ENCODE assay signal across 20 cellular contexts in genomic region chr4:2900701-2901100, GRCh38. TPM values are rescaled to one million over a fixed set of nuclear protein-coding genes. Genes with fewer than 3 reads are reported as not detected.
DNase-seq lines count a peak whose midpoint lies in the region; ATAC-seq, FAIRE-seq and TF ChIP-seq lines count a peak whose summit lies in the region.
"Had no signal": no experiment of that assay in that cellular context is flagged by ENCODE, and none has a peak within 500 bp of the region (broad histone marks: within the 10 kb centered on the region; RNA-seq: fewer than 3 reads in every experiment).

No MANE protein-coding gene starts in this region.

- H3K27me3 ChIP-seq in PC-3 (ENCODE audit: low read length) (no peaks in the 10 kb centered on the region), small intestine (ENCODE audit: control insufficient read depth in 2 of 2, insufficient read depth in 2 of 2, low read length in 2 of 2) (no peaks in the 10 kb centered on the region)
- H3K27me3 ChIP-seq: pancreas, upper lobe of left lung had no signal

- H3K4me2 ChIP-seq in PC-3 (ENCODE audit: low read length), result 0 out of 2 replicates have a peak overlapping the region, but pooled peaks have one; percentile 0

- no peak overlapping the region for H2AFZ ChIP-seq in PC-3 (ENCODE audit: low read length)

- DNase-seq in activated T-cell treated with anti-CD3 and anti-CD28 coated beads, Interleukin-2, amount 50 U/mL, for 24 hours, result no peak
- DNase-seq in activated T-cell treated with anti-CD3 and anti-CD28 coated beads for 4 hours (no peak), PC-3 (no peak), small intestine (peak; percentile 59)
- no peak for DNase-seq in central memory CD8-positive, alpha-beta T cell (ENCODE audit: low spot score in 2 of 2)
- DNase-seq: activated gamma-delta T cell, lower lobe of right lung, NCI-H1417 treated with DMSO at 0.1 percent for 48 hours, NCI-H748 treated with DMSO at 0.1 percent for 48 hours, OCI-M1, pancreas, SIG-M5, upper lobe of left lung had no signal

- H3K27ac Mint-ChIP-seq in activated T-cell treated with anti-CD3 and anti-CD28 coated beads, Interleukin-2, amount 50 U/mL, for 24 hours, result peak overlapping the region; percentile 56
- H3K27ac Mint-ChIP-seq in central memory CD8-positive, alpha-beta T cell (ENCODE audit: low read depth), result peak overlapping the region; percentile 35

- H3K27ac ChIP-seq in PC-3 (ENCODE audit: low read length) (no peak overlapping the region), small intestine (ENCODE audit: low read depth in 1 of 2, low read length in 1 of 2) (no peak overlapping the region)
- H3K27ac ChIP-seq: C4-2B, lower lobe of right lung, pancreas had no signal

- H3K36me3 ChIP-seq in PC-3 (ENCODE audit: low read depth, low read length) (peaks cover 6% of the 10 kb centered on the region), small intestine (ENCODE audit: control insufficient read depth in 2 of 2, insufficient read depth in 2 of 2, low read length in 2 of 2) (peaks cover 22 to 25% of the 10 kb centered on the region in 2 donors)

- H3K9me3 ChIP-seq in PC-3 (ENCODE audit: low read length), result no peaks in the 10 kb centered on the region
- H3K9me3 ChIP-seq in small intestine (ENCODE audit: control insufficient read depth, low read depth), result no peaks in the 10 kb centered on the region
- H3K9me3 ChIP-seq: lower lobe of right lung, pancreas, upper lobe of left lung had no signal

- H3K9me2 ChIP-seq in PC-3 (replicated peaks; ENCODE audit: low read length), result no peaks in the 10 kb centered on the region

- H3K79me2 ChIP-seq in PC-3 (ENCODE audit: low read length), result no peaks in the 10 kb centered on the region

- no TSS peak for BruUV-seq in PC-3 (replicated peaks; lab: Mats Ljungman, UMichigan)

- 75 to 87% (median 79%) methylated on average over 7 of the region's 7 CpGs for WGBS in small intestine, 3 donors

- H3K4me3 ChIP-seq in PC-3 (ENCODE audit: low read length), result no peak overlapping the region
- H3K4me3 ChIP-seq in small intestine (ENCODE audit: low read depth in 1 of 2, low read length in 2 of 2), result no peak overlapping the region
- H3K4me3 ChIP-seq: lower lobe of right lung, pancreas, upper lobe of left lung had no signal

- no peaks in the 10 kb centered on the region for H3F3A ChIP-seq in PC-3 (ENCODE audit: low read length, unreplicated experiment)

- intact Hi-C loops in PC-3 (cut with micrococcal nuclease), result loop anchor here (10.0 kb wide), 1 partner anchor 56 kb away; the partner anchor contains the start of gene ADD1

- H3K9ac ChIP-seq in PC-3 (ENCODE audit: low read length), result no peak overlapping the region

- POLR2A ChIA-PET in PC-3 (lab: Charles Lee; ENCODE audit: unreplicated experiment), result no interaction called here

- CTCF ChIA-PET in PC-3 (lab: Charles Lee), result no interaction called here

- H3K4me1 ChIP-seq in PC-3 (ENCODE audit: insufficient read depth, low read length) (peaks cover 19% of the 10 kb centered on the region), small intestine (ENCODE audit: control insufficient read depth in 2 of 2, insufficient read depth in 1 of 2, low read depth in 1 of 2, low read length in 1 of 2) (no peaks in the 10 kb centered on the region)
- H3K4me1 ChIP-seq: lower lobe of right lung, upper lobe of left lung had no signal

- H4K20me1 ChIP-seq in PC-3 (ENCODE audit: low read length), result no peaks in the 10 kb centered on the region

- H3K9me3 Mint-ChIP-seq in activated T-cell treated with anti-CD3 and anti-CD28 coated beads, Interleukin-2, amount 50 U/mL, for 24 hours, result no peaks in the 10 kb centered on the region
- H3K9me3 Mint-ChIP-seq in central memory CD8-positive, alpha-beta T cell, result no peaks in the 10 kb centered on the region
- H3K9me3 Mint-ChIP-seq: IgD-negative memory B cell had no signal

- H3K36me3 Mint-ChIP-seq in activated T-cell treated with anti-CD3 and anti-CD28 coated beads, Interleukin-2, amount 50 U/mL, for 24 hours (ENCODE audit: low read depth), result peaks cover 92% of the 10 kb centered on the region
- peaks cover 59% of the 10 kb centered on the region for H3K36me3 Mint-ChIP-seq in central memory CD8-positive, alpha-beta T cell (ENCODE audit: insufficient read depth)

- H3K27me3 Mint-ChIP-seq in activated T-cell treated with anti-CD3 and anti-CD28 coated beads, Interleukin-2, amount 50 U/mL, for 24 hours, result no peaks in the 10 kb centered on the region
- H3K27me3 Mint-ChIP-seq in central memory CD8-positive, alpha-beta T cell, result no peaks in the 10 kb centered on the region
- H3K27me3 Mint-ChIP-seq: IgD-negative memory B cell had no signal

- H3K4me3 Mint-ChIP-seq in activated T-cell treated with anti-CD3 and anti-CD28 coated beads, Interleukin-2, amount 50 U/mL, for 24 hours, result no peak overlapping the region
- H3K4me3 Mint-ChIP-seq in central memory CD8-positive, alpha-beta T cell, result no peak overlapping the region
- H3K4me3 Mint-ChIP-seq: IgD-negative memory B cell had no signal

- FAIRE-seq in small intestine (lab: Jason Lieb, UNC), result no peak
- FAIRE-seq: endometrium, pancreas had no signal

- peaks cover 15% of the 10 kb centered on the region for H3K4me1 Mint-ChIP-seq in activated T-cell treated with anti-CD3 and anti-CD28 coated beads, Interleukin-2, amount 50 U/mL, for 24 hours (ENCODE audit: low read depth)
- H3K4me1 Mint-ChIP-seq in central memory CD8-positive, alpha-beta T cell, result peaks cover 14% of the 10 kb centered on the region

- peak; percentile 29 for ATAC-seq in PC-3
- ATAC-seq in central memory CD8-positive, alpha-beta T cell (replicated peaks; ENCODE audit: extremely low read depth, poor library complexity, severe bottlenecking), result no peak
- no peak for ATAC-seq in GM18861 (IDR thresholded peaks at IDR 0.05; ENCODE audit: unreplicated experiment)
- no peak for ATAC-seq in GM21825 (IDR thresholded peaks at IDR 0.05; ENCODE audit: unreplicated experiment)
- ATAC-seq in HG02798 (IDR thresholded peaks at IDR 0.05; ENCODE audit: poor library complexity, unreplicated experiment), result no peak
- ATAC-seq: lower lobe of right lung, sciatic nerve had no signal

- TF ChIP-seq CTCF in PC-3 (conservative IDR thresholded peaks at IDR 0.05; ENCODE audit: low read depth, low read length), result no peak

RNA-seq across cellular contexts. Expression of gene ADD1, which starts 57.1 kb away (rescaled TPM):
- total RNA-seq in PC-3 (2014; rRNA removed), result 118 and 124 TPM in 2 replicates
- 100 to 1,000 TPM; 158 to 262 (median 180) TPM for polyA plus RNA-seq in small intestine
